Comparison of ENCODE assay signal across 32 cellular contexts in the genomic region with DNA sequence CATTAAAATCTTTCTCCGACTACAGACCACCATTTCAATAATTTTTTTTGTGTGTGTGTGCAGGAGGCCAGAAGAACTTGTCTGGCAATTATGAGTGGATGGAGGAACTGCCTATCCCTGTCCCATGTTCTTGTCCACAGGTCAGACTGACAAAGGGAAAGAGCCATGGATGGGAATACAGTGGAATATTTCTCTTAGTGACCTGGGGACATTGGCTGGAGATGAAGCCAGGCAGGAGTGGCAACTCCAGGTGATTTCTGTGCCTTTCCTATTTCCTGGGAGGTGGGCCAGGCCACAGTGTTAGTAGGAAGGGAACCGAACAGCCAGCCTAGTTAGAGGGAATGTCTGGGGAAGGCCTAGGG. TPM values are rescaled to one million over a fixed set of nuclear protein-coding genes. Genes with fewer than 3 reads are reported as not detected.
DNase-seq lines count a peak whose midpoint lies in the region; ATAC-seq, FAIRE-seq and TF ChIP-seq lines count a peak whose summit lies in the region.
"Had no signal": no experiment of that assay in that cellular context is flagged by ENCODE, and none has a peak within 500 bp of the region (broad histone marks: within the 10 kb centered on the region; RNA-seq: fewer than 3 reads in every experiment).

No MANE protein-coding gene starts in this region.

- peaks cover 3% of the 10 kb centered on the region for H3F3A ChIP-seq in PC-3 (ENCODE audit: low read length, unreplicated experiment)

- H3K4me3 ChIP-seq in PC-3 (ENCODE audit: low read length) (peak overlapping the region; percentile 51), breast epithelium (no peak overlapping the region), mesodermal cell (ENCODE audit: extremely low read depth, insufficient read depth, low read length, poor library complexity, severe bottlenecking) (no peak overlapping the region), left ventricle myocardium inferior (no peak overlapping the region)
- H3K4me3 ChIP-seq: BLaER1, coronary artery, tibial nerve had no signal

- peaks cover 77% of the 10 kb centered on the region for H3K4me1 Mint-ChIP-seq in Calu3 (ENCODE audit: low read depth, unreplicated experiment)
- H3K4me1 Mint-ChIP-seq: activated naive CD8-positive, alpha-beta T cell treated with anti-CD3 and anti-CD28 coated beads for 36 hours had no signal

- WGBS in mesodermal cell (ENCODE audit: insufficient coverage in 2 of 2), 2 experiments, result no CpG with 5 or more reads among the region's 2 CpGs

- H3K36me3 ChIP-seq in PC-3 (ENCODE audit: low read depth, low read length), result no peaks in the 10 kb centered on the region
- H3K36me3 ChIP-seq in breast epithelium, result no peaks in the 10 kb centered on the region
- no peaks in the 10 kb centered on the region for H3K36me3 ChIP-seq in mesodermal cell (ENCODE audit: control insufficient read depth, insufficient read depth, low read length)
- no peaks in the 10 kb centered on the region for H3K36me3 ChIP-seq in left ventricle myocardium inferior
- H3K36me3 ChIP-seq: BLaER1, tibial nerve had no signal

- H3K4me3 Mint-ChIP-seq in Calu3 (ENCODE audit: low read depth, unreplicated experiment), result peak overlapping the region; percentile 59
- H3K4me3 Mint-ChIP-seq: activated naive CD8-positive, alpha-beta T cell treated with anti-CD3 and anti-CD28 coated beads for 36 hours; effector memory CD8-positive, alpha-beta T cell; natural killer cell treated with Interleukin-12 subunit alpha and Interleukin-12 subunit beta and Interleukin-15 and Interleukin-18, amount 100 ng/mL, for 72 hours had no signal

- H3K27ac ChIP-seq in PC-3 (ENCODE audit: low read length), result peak overlapping the region; percentile 97
- peak overlapping the region; percentile 79 to 81 for H3K27ac ChIP-seq in breast epithelium
- H3K27ac ChIP-seq in mesodermal cell (ENCODE audit: low read depth, low read length, severe bottlenecking), result peak overlapping the region; percentile 82
- H3K27ac ChIP-seq in left ventricle myocardium inferior (replicated peaks), result no peak overlapping the region
- H3K27ac ChIP-seq: BLaER1, coronary artery, tibial nerve, VCaP had no signal

- H3K4me2 ChIP-seq in PC-3 (ENCODE audit: low read length), result peak overlapping the region; percentile 67
- H3K4me2 ChIP-seq: BLaER1 had no signal

- H3K79me2 ChIP-seq in PC-3 (ENCODE audit: low read length), result no peaks in the 10 kb centered on the region

- no peaks in the 10 kb centered on the region for H3K27me3 Mint-ChIP-seq in Calu3 (ENCODE audit: unreplicated experiment)

- no peaks in the 10 kb centered on the region for H3K9me3 ChIP-seq in PC-3 (ENCODE audit: low read length)
- H3K9me3 ChIP-seq in breast epithelium, result no peaks in the 10 kb centered on the region
- peaks cover 5% of the 10 kb centered on the region for H3K9me3 ChIP-seq in mesodermal cell (ENCODE audit: control insufficient read depth, low read length)
- H3K9me3 ChIP-seq in left ventricle myocardium inferior (replicated peaks), result no peaks in the 10 kb centered on the region
- H3K9me3 ChIP-seq: BLaER1 had no signal

- peak; percentile 22 for DNase-seq in Calu3
- no peak for DNase-seq in PC-3
- DNase-seq in breast epithelium (ENCODE audit: low spot score in 2 of 2), result peak in 1 of 2 donors; percentile 70
- DNase-seq in frontal cortex (ENCODE audit: low spot score in 2 of 2), result no peak
- no peak for DNase-seq in left ventricle myocardium inferior
- DNase-seq in NCI-H1436 treated with DMSO at 0.1 percent for 48 hours (lab: John Stamatoyannopoulos, UW), result no peak
- no peak for DNase-seq in NCI-H524 (lab: John Stamatoyannopoulos, UW)
- DNase-seq: activated CD4-positive, alpha-beta T cell treated with anti-CD3 and anti-CD28 coated beads for 4 hours; activated effector memory CD4-positive, alpha-beta T cell treated with anti-CD3 and anti-CD28 coated beads, Interleukin-2, amount 50 U/mL, for 16 hours; activated naive CD8-positive, alpha-beta T cell treated with anti-CD3 and anti-CD28 coated beads for 36 hours; activated T-cell treated with anti-CD3 and anti-CD28 coated beads for 4 hours; aorta; DMS79; effector memory CD8-positive, alpha-beta T cell; MV-4-11; NCI-H1694; NCI-H2227 treated with DMSO at 0.1 percent for 48 hours; Right ventricle myocardium superior; small intestine; T-helper 9 cell had no signal

- H3K4me1 ChIP-seq in PC-3 (ENCODE audit: insufficient read depth, low read length) (peaks cover 35% of the 10 kb centered on the region), breast epithelium (no peaks in the 10 kb centered on the region), mesodermal cell (ENCODE audit: control insufficient read depth, insufficient read depth, low read length, poor library complexity, severe bottlenecking) (peaks cover 5% of the 10 kb centered on the region), left ventricle myocardium inferior (no peaks in the 10 kb centered on the region)
- H3K4me1 ChIP-seq: BLaER1, tibial nerve had no signal

- no peak for FAIRE-seq in frontal cortex (lab: Jason Lieb, UNC)
- FAIRE-seq: GM19239, islet of Langerhans, small intestine had no signal

- no peaks in the 10 kb centered on the region for H4K20me1 ChIP-seq in PC-3 (ENCODE audit: low read length)
- H4K20me1 ChIP-seq: BLaER1 had no signal

- H3K27me3 ChIP-seq in PC-3 (ENCODE audit: low read length), result no peaks in the 10 kb centered on the region
- no peaks in the 10 kb centered on the region for H3K27me3 ChIP-seq in breast epithelium
- H3K27me3 ChIP-seq in left ventricle myocardium inferior (ENCODE audit: low read depth), result no peaks in the 10 kb centered on the region
- H3K27me3 ChIP-seq: BLaER1, tibial nerve had no signal

- peaks cover 6% of the 10 kb centered on the region for H3K9me3 Mint-ChIP-seq in Calu3 (ENCODE audit: low read depth, unreplicated experiment)
- H3K9me3 Mint-ChIP-seq: activated naive CD8-positive, alpha-beta T cell treated with anti-CD3 and anti-CD28 coated beads for 36 hours; effector memory CD8-positive, alpha-beta T cell; natural killer cell treated with Interleukin-12 subunit alpha and Interleukin-12 subunit beta and Interleukin-15 and Interleukin-18, amount 100 ng/mL, for 72 hours had no signal

- TF ChIP-seq POLR2A in breast epithelium (IDR thresholded peaks at IDR 0.05), result no peak

- intact Hi-C loops in Calu3 (cut with micrococcal nuclease; ENCODE audit: unreplicated experiment) (loop anchor here (2.0 to 10.0 kb wide), 2 partner anchors 31 to 51 kb away; no protein-coding TSS in a partner anchor), PC-3 (cut with micrococcal nuclease) (no loop called here), breast epithelium (cut with DNase I; ENCODE audit: low total_unique reads) (no loop called here), left ventricle myocardium inferior (cut with micrococcal nuclease) (no loop called here)

- no peaks in the 10 kb centered on the region for H3K9me2 ChIP-seq in PC-3 (replicated peaks; ENCODE audit: low read length)

- peak overlapping the region; percentile 57 for H3K9ac ChIP-seq in PC-3 (ENCODE audit: low read length)
- H3K9ac ChIP-seq: BLaER1 had no signal

- peak overlapping the region; percentile 63; the same call in 1 of the 2 replicates for H2AFZ ChIP-seq in PC-3 (ENCODE audit: low read length)

- ATAC-seq in PC-3, result peak; percentile 58
- ATAC-seq: effector memory CD8-positive, alpha-beta T cell; natural killer cell treated with Interleukin-12 subunit alpha and Interleukin-12 subunit beta and Interleukin-15 and Interleukin-18, amount 100 ng/mL, for 72 hours had no signal

- peaks cover 21% of the 10 kb centered on the region for H3K36me3 Mint-ChIP-seq in Calu3 (ENCODE audit: insufficient read depth, unreplicated experiment)
- H3K36me3 Mint-ChIP-seq: activated naive CD8-positive, alpha-beta T cell treated with anti-CD3 and anti-CD28 coated beads for 36 hours; natural killer cell treated with Interleukin-12 subunit alpha and Interleukin-12 subunit beta and Interleukin-15 and Interleukin-18, amount 100 ng/mL, for 72 hours had no signal

- BruUV-seq in Calu3 (replicated peaks; lab: Mats Ljungman, UMichigan) (TSS peak; percentile 55), PC-3 (replicated peaks; lab: Mats Ljungman, UMichigan) (TSS peak; percentile 92)

- TF ChIP-seq CTCF in Calu3 (IDR thresholded peaks at IDR 0.05; ENCODE audit: unreplicated experiment) (no peak), PC-3 (conservative IDR thresholded peaks at IDR 0.05; ENCODE audit: low read depth, low read length) (no peak), breast epithelium (IDR thresholded peaks at IDR 0.05) (no peak), left ventricle myocardium inferior (IDR thresholded peaks at IDR 0.05; ENCODE audit: borderline replicate concordance) (no peak)

- peak overlapping the region; percentile 100 for H3K27ac Mint-ChIP-seq in Calu3 (ENCODE audit: unreplicated experiment)
- H3K27ac Mint-ChIP-seq: activated naive CD8-positive, alpha-beta T cell treated with anti-CD3 and anti-CD28 coated beads for 36 hours; effector memory CD8-positive, alpha-beta T cell; natural killer cell treated with Interleukin-12 subunit alpha and Interleukin-12 subunit beta and Interleukin-15 and Interleukin-18, amount 100 ng/mL, for 72 hours had no signal

- POLR2A ChIA-PET in PC-3 (lab: Charles Lee; ENCODE audit: unreplicated experiment), result no interaction called here

- CTCF ChIA-PET in Calu3 (lab: Charles Lee), result no interaction called here
- CTCF ChIA-PET in PC-3 (lab: Charles Lee), result no interaction called here

RNA-seq across cellular contexts. Expression of a gene that starts 3.7 kb away (rescaled TPM):
- total RNA-seq in Calu3 (2022) (0.17 TPM in 1 of 2 replicates, not detected in the other), PC-3 (2014; rRNA removed) (not detected in 2 replicates), breast epithelium (not detected), frontal cortex (not detected), left ventricle myocardium inferior (not detected)
- 0.66 TPM for polyA plus RNA-seq in mesodermal cell (2013, experiment 1 of 2)
- 0.46 TPM for polyA plus RNA-seq in mesodermal cell (2013, experiment 2 of 2)
- total RNA-seq: activated naive CD8-positive, alpha-beta T cell treated with anti-CD3 and anti-CD28 coated beads for 36 hours; aorta; cardiac septum; liver; mononuclear cell; natural killer cell treated with Interleukin-12 subunit alpha and Interleukin-12 subunit beta and Interleukin-15 and Interleukin-18, amount 100 ng/mL, for 72 hours; omental fat pad; Right ventricle myocardium superior; tibial nerve had no signal
- polyA plus RNA-seq: aorta, liver, small intestine had no signal
